Comparison of ENCODE assay signal across 7 cellular contexts in the genomic region with DNA sequence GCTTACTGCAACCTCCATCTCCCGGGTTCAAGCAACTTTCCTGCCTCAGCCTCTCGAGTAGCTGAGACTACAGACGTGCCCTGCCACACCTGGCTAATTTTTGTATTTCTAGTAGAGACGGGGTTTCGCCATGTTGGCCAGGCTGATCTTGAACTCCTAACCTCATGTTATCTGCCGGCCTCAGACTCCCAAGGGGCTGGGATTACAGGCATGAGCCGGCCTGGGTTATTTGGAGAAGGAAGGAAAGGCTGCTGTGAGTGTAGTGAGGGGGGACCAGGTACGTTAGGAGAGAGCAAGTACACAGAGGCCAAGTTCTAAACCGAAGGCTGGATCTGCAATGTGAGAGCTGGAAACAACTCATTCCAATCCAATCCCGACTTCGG. TPM values are rescaled to one million over a fixed set of nuclear protein-coding genes. Genes with fewer than 3 reads are reported as not detected.
DNase-seq lines count a peak whose midpoint lies in the region; ATAC-seq, FAIRE-seq and TF ChIP-seq lines count a peak whose summit lies in the region.
"Had no signal": no experiment of that assay in that cellular context is flagged by ENCODE, and none has a peak within 500 bp of the region (broad histone marks: within the 10 kb centered on the region; RNA-seq: fewer than 3 reads in every experiment).

No MANE protein-coding gene starts in this region.

- DNase-seq in H1 (ENCODE audit: low read depth in 1 of 2, low spot score in 2 of 2) (no peak), psoas muscle (no peak), COLO668 (lab: John Stamatoyannopoulos, UW; ENCODE audit: unreplicated experiment) (no peak), HTR-8/SVneo (ENCODE audit: insufficient read length, low spot score) (no peak)
- DNase-seq: activated CD4-positive, alpha-beta T cell treated with anti-CD3 and anti-CD28 coated beads, Interleukin-2, amount 50 U/mL, for 4 hours had no signal

- H3K79me1 ChIP-seq in H1 (ENCODE audit: low read depth, low read length) = no peaks in the 10 kb centered on the region

- H2BK12ac ChIP-seq in H1 (ENCODE audit: low read depth, low read length) = 0 out of 2 replicates have a peak overlapping the region, but pooled peaks have one; percentile 63

- H3K27ac ChIP-seq in HUES6 (ENCODE audit: low read depth, low read length) (no peak overlapping the region), H1 (ENCODE audit: low read depth, low read length) (no peak overlapping the region), psoas muscle (peak overlapping the region; percentile 80)

- H3K9ac ChIP-seq in HUES6 (ENCODE audit: low read length) = no peak overlapping the region
- no peak overlapping the region; a peak in 1 of 7 replicates for H3K9ac ChIP-seq in H1 (replicated peaks in 1 of 4; ENCODE audit: extremely low read depth in 1 of 4, low read depth in 3 of 4, low read length in 3 of 4)

- FAIRE-seq in H1 (lab: Jason Lieb, UNC) (no peak), HTR-8/SVneo (lab: Jason Lieb, UNC) (no peak)

- no peak for TF ChIP-seq EP300 in H1 (IDR thresholded peaks at IDR 0.05; ENCODE audit: borderline replicate concordance in 1 of 2, low read depth in 2 of 2, low read length in 2 of 2)

- no peak overlapping the region for H2AK5ac ChIP-seq in H1 (ENCODE audit: low read depth, low read length)

- no peak overlapping the region for H3K14ac ChIP-seq in H1 (ENCODE audit: insufficient read length)

- ATAC-seq in psoas muscle = peak in 1 of 4 donors; percentile 30
- no peak for ATAC-seq in GM21390 (IDR thresholded peaks at IDR 0.05; ENCODE audit: unreplicated experiment)

- WGBS in H1 (ENCODE audit: extremely low coverage in 1 of 2, insufficient coverage in 1 of 2, insufficient read length in 1 of 2, insufficient replicate concordance in 2 of 2, low coverage in 1 of 2, low lambda C conversion rate in 2 of 2, missing lambda C conversion rate in 1 of 2), 2 experiments = 80% methylated on average over 11 of the region's 11 CpGs; no CpG with 5 or more reads in 1 of the 2 experiments
- 24 to 35% (median 25%) methylated on average over 11 of the region's 11 CpGs for WGBS in psoas muscle, 3 donors

- no peak overlapping the region for H2BK20ac ChIP-seq in H1 (ENCODE audit: low read length)

- TF ChIP-seq CTCF in H1 (IDR thresholded peaks at IDR 0.05; ENCODE audit: control extremely low read depth in 1 of 3, insufficient read depth in 1 of 3, low read depth in 1 of 3, low read length in 3 of 3) (no peak), psoas muscle (IDR thresholded peaks at IDR 0.05) (no peak)

- no peaks in the 10 kb centered on the region for H4K20me1 ChIP-seq in H1 (replicated peaks in 1 of 2; ENCODE audit: control insufficient read depth in 1 of 2, insufficient read depth in 2 of 2, low read length in 2 of 2)

- intact Hi-C loops in psoas muscle (cut with DNase I) = loop anchor here in 1 of 2 donors (5.0 kb wide), 1 partner anchor 79 kb away; a partner anchor contains a TSS

- H3K4ac ChIP-seq in H1 (replicated peaks; ENCODE audit: insufficient read length, low read depth, low read length) = no peak overlapping the region

- H2BK5ac ChIP-seq in H1 (ENCODE audit: low read depth, low read length) = peak overlapping the region; percentile 78; the same call in 1 of the 2 replicates

- H3K23me2 ChIP-seq in H1 (ENCODE audit: low read depth, low read length) = no peaks in the 10 kb centered on the region

- H4K91ac ChIP-seq in H1 (replicated peaks; ENCODE audit: insufficient read length, low read length) = no peak overlapping the region

- no peak for TF ChIP-seq RAD21 in H1 (IDR thresholded peaks at IDR 0.05 in 1 of 2, conservative IDR thresholded peaks at IDR 0.05 in 1 of 2; ENCODE audit: low read depth in 2 of 2, low read length in 2 of 2)

- H4K5ac ChIP-seq in H1 (ENCODE audit: insufficient read length, low read depth, low read length) = no peak overlapping the region

- H3K4me1 ChIP-seq in HUES6 (ENCODE audit: control insufficient read depth, insufficient read depth, low read length) = peaks cover 12% of the 10 kb centered on the region
- peaks cover 0 to 9% (median 1%) of the 10 kb centered on the region in 4 experiments; a peak in 2 of 7 replicates for H3K4me1 ChIP-seq in H1 (replicated peaks in 1 of 4; ENCODE audit: control insufficient read depth in 3 of 4, insufficient read depth in 4 of 4, low read length in 3 of 4)
- peaks cover 22% of the 10 kb centered on the region for H3K4me1 ChIP-seq in psoas muscle

- H2AFZ ChIP-seq in H1 (ENCODE audit: low read length) = peak overlapping the region; percentile 52

- no peaks in the 10 kb centered on the region for H3K79me2 ChIP-seq in H1 (ENCODE audit: control insufficient read depth in 1 of 2, insufficient read depth in 2 of 2, low read length in 2 of 2)

- H3K9me3 ChIP-seq in HUES6 (ENCODE audit: control insufficient read depth, insufficient read depth, low read depth, low read length) = no peaks in the 10 kb centered on the region
- no peaks in the 10 kb centered on the region for H3K9me3 ChIP-seq in H1 (ENCODE audit: insufficient read depth in 2 of 2, low read depth in 1 of 2, low read length in 1 of 2)
- H3K9me3 ChIP-seq in psoas muscle = no peaks in the 10 kb centered on the region

- no peaks in the 10 kb centered on the region for H3K27me3 ChIP-seq in HUES6 (ENCODE audit: control insufficient read depth, insufficient read depth, low read length)
- no peaks in the 10 kb centered on the region for H3K27me3 ChIP-seq in H1 (replicated peaks in 1 of 4; ENCODE audit: control insufficient read depth in 3 of 4, extremely low read depth in 1 of 4, insufficient read depth in 3 of 4, low read length in 3 of 4)
- H3K27me3 ChIP-seq in psoas muscle (ENCODE audit: insufficient read depth in 3 of 3, low read length in 2 of 3) = no peaks in the 10 kb centered on the region

- peak overlapping the region; percentile 1 to 58; a peak in 3 of 4 replicates for H3K4me2 ChIP-seq in H1 (ENCODE audit: insufficient read depth in 1 of 2, low read depth in 2 of 2, low read length in 2 of 2)

- H3K18ac ChIP-seq in H1 (ENCODE audit: extremely low read depth, low read length) = peak overlapping the region; percentile 72; the same call in 1 of the 2 replicates

- H4K8ac ChIP-seq in H1 (ENCODE audit: extremely low read depth, insufficient read depth, low read length) = peak overlapping the region; percentile 59; the same call in 1 of the 2 replicates

- POLR2A ChIA-PET in H1 (lab: Charles Lee; ENCODE audit: partially characterized antibody) = interaction anchor here (0.6 to 2.8 kb wide), 10 partner anchors 9 to 190 kb away, joined by 3 to 20 read pairs (median 4); a partner anchor contains a TSS

- no peak overlapping the region for H2BK120ac ChIP-seq in H1 (replicated peaks; ENCODE audit: low read depth, low read length)

- H3K36me3 ChIP-seq in HUES6 (ENCODE audit: control insufficient read depth, insufficient read depth, low read length) = no peaks in the 10 kb centered on the region
- no peaks in the 10 kb centered on the region for H3K36me3 ChIP-seq in H1 (ENCODE audit: control insufficient read depth in 2 of 4, insufficient read depth in 4 of 4, low read length in 3 of 4)
- H3K36me3 ChIP-seq in psoas muscle (ENCODE audit: insufficient read depth in 1 of 2, low read depth in 1 of 2) = peaks cover 0 to 13% of the 10 kb centered on the region in 2 donors

- TF ChIP-seq POLR2A in H1 (IDR thresholded peaks at IDR 0.05; ENCODE audit: control extremely low read depth in 1 of 2, low read depth in 2 of 2, low read length in 2 of 2) = no peak

- H3K56ac ChIP-seq in H1 (replicated peaks; ENCODE audit: insufficient read length, low read depth, low read length) = no peak overlapping the region

- H3K4me3 ChIP-seq in HUES6 (ENCODE audit: low read depth, low read length) (peak overlapping the region; percentile 13; the same call in 1 of the 2 replicates), H1 (ENCODE audit: extremely low read depth in 1 of 4, insufficient read depth in 2 of 4, low read depth in 3 of 4, low read length in 4 of 4) (peak overlapping the region in 3 of 4 experiments; percentile 8 to 36 (median 23); a peak in 4 of 8 replicates), psoas muscle (peak overlapping the region; percentile 74)

- H3K23ac ChIP-seq in H1 (ENCODE audit: insufficient read length) = no peak overlapping the region

- CTCF ChIA-PET in H1 (lab: Charles Lee; ENCODE audit: partially characterized antibody) = interaction anchor here (0.6 to 6.1 kb wide), 32 partner anchors 8 to 601 kb away, joined by 3 to 65 read pairs (median 5); a partner anchor contains a TSS

- H2BK15ac ChIP-seq in H1 (ENCODE audit: low read length) = peak overlapping the region; percentile 96

RNA-seq across cellular contexts. Expression of a gene that starts 0.5 kb away (rescaled TPM):
- 1.4 and 2.0 TPM in 2 replicates for total RNA-seq in H1 (2021; fragmentation: NEBNext Ultra II Directional; extraction: Animal tissue kit (Norgen Biotek cat#: 25700))
- polyA plus RNA-seq in H1 (2011; rRNA removed) (3.1 and 4.6 TPM in 2 replicates), psoas muscle (1 to 10 TPM; 2.3 to 8.4 (median 3.4) TPM)
- 2.0 TPM for polyA plus RNA-seq in H1 (2011; cell fraction: cytosol; rRNA removed)
- polyA plus RNA-seq in H1 (2011; cell fraction: nucleus; rRNA removed) = 1.9 TPM
- polyA plus RNA-seq in H1 (2012, experiment 1 of 2) = 1.2 to 2.1 TPM (median 1.8 TPM) in 4 replicates
- polyA plus RNA-seq in H1 (2012, experiment 2 of 2) = 2.2 TPM
- polyA plus RNA-seq in H1 (2013, experiment 1 of 2) = 1.5 TPM
- polyA plus RNA-seq in H1 (2013, experiment 2 of 2) = 1.3 TPM
- polyA minus RNA-seq in H1 (2011; rRNA and poly(A)+ RNA removed) = 1.8 and 2.0 TPM in 2 replicates
- 0.95 TPM for polyA minus RNA-seq in H1 (2011; cell fraction: cytosol; rRNA and poly(A)+ RNA removed)
- 1.4 TPM for polyA minus RNA-seq in H1 (2011; cell fraction: nucleus; rRNA and poly(A)+ RNA removed)
- 1 to 10 TPM; 1.7 to 2.5 (median 2.4) TPM for total RNA-seq in psoas muscle

RNA-seq across cellular contexts. Expression of a gene that starts 17.6 kb away (rescaled TPM):
- total RNA-seq in H1 (2021; fragmentation: NEBNext Ultra II Directional; extraction: Animal tissue kit (Norgen Biotek cat#: 25700)) = 184 and 186 TPM in 2 replicates
- 535 and 640 TPM in 2 replicates for polyA plus RNA-seq in H1 (2011; rRNA removed)
- polyA plus RNA-seq in H1 (2011; cell fraction: cytosol; rRNA removed) = 443 TPM
- polyA plus RNA-seq in H1 (2011; cell fraction: nucleus; rRNA removed) = 284 TPM
- polyA plus RNA-seq in H1 (2012, experiment 1 of 2) = 213 to 322 TPM (median 296 TPM) in 4 replicates
- 334 TPM for polyA plus RNA-seq in H1 (2012, experiment 2 of 2)
- 189 TPM for polyA plus RNA-seq in H1 (2013, experiment 1 of 2)
- 188 TPM for polyA plus RNA-seq in H1 (2013, experiment 2 of 2)
- 77.4 and 96.4 TPM in 2 replicates for polyA minus RNA-seq in H1 (2011; rRNA and poly(A)+ RNA removed)
- 111 TPM for polyA minus RNA-seq in H1 (2011; cell fraction: cytosol; rRNA and poly(A)+ RNA removed)
- 76.0 TPM for polyA minus RNA-seq in H1 (2011; cell fraction: nucleus; rRNA and poly(A)+ RNA removed)
- 100 to 1,000 TPM; 109 to 171 (median 145) TPM for total RNA-seq in psoas muscle
- 100 to 1,000 TPM; 119 to 168 (median 154) TPM for polyA plus RNA-seq in psoas muscle

RNA-seq across cellular contexts. Expression of a gene that starts 24.4 kb away (rescaled TPM):
- total RNA-seq in H1 (2021; fragmentation: NEBNext Ultra II Directional; extraction: Animal tissue kit (Norgen Biotek cat#: 25700)) = not detected in 2 replicates
- polyA plus RNA-seq in H1 (2011; rRNA removed) = not detected in 2 replicates
- not detected for polyA plus RNA-seq in H1 (2011; cell fraction: cytosol; rRNA removed)
- not detected for polyA plus RNA-seq in H1 (2011; cell fraction: nucleus; rRNA removed)
- polyA plus RNA-seq in H1 (2012, experiment 1 of 2) = not detected in 4 replicates
- not detected for polyA plus RNA-seq in H1 (2012, experiment 2 of 2)
- not detected for polyA plus RNA-seq in H1 (2013, experiment 1 of 2)
- not detected for polyA plus RNA-seq in H1 (2013, experiment 2 of 2)
- not detected in 2 replicates for polyA minus RNA-seq in H1 (2011; rRNA and poly(A)+ RNA removed)
- not detected for polyA minus RNA-seq in H1 (2011; cell fraction: cytosol; rRNA and poly(A)+ RNA removed)
- polyA minus RNA-seq in H1 (2011; cell fraction: nucleus; rRNA and poly(A)+ RNA removed) = not detected
- total RNA-seq in psoas muscle = not detected
- polyA plus RNA-seq in psoas muscle = not detected

RNA-seq across cellular contexts. Expression of a gene that starts 30.9 kb away (rescaled TPM):
- total RNA-seq in H1 (2021; fragmentation: NEBNext Ultra II Directional; extraction: Animal tissue kit (Norgen Biotek cat#: 25700)) = 18.3 and 19.6 TPM in 2 replicates
- polyA plus RNA-seq in H1 (2011; rRNA removed) = 13.0 and 20.2 TPM in 2 replicates
- 13.9 TPM for polyA plus RNA-seq in H1 (2011; cell fraction: cytosol; rRNA removed)
- polyA plus RNA-seq in H1 (2011; cell fraction: nucleus; rRNA removed) = 13.3 TPM
- polyA plus RNA-seq in H1 (2012, experiment 1 of 2) = 0.94 to 19.7 TPM (median 15.7 TPM) in 4 replicates
- polyA plus RNA-seq in H1 (2012, experiment 2 of 2) = 17.1 TPM
- 11.2 TPM for polyA plus RNA-seq in H1 (2013, experiment 1 of 2)
- 10.0 TPM for polyA plus RNA-seq in H1 (2013, experiment 2 of 2)
- 5.2 and 10.9 TPM in 2 replicates for polyA minus RNA-seq in H1 (2011; rRNA and poly(A)+ RNA removed)
- polyA minus RNA-seq in H1 (2011; cell fraction: cytosol; rRNA and poly(A)+ RNA removed) = 7.0 TPM
- polyA minus RNA-seq in H1 (2011; cell fraction: nucleus; rRNA and poly(A)+ RNA removed) = 9.8 TPM
- total RNA-seq in psoas muscle = 10 to 100 TPM; 15.6 to 21.7 (median 18.7) TPM
- polyA plus RNA-seq in psoas muscle = 10 to 100 TPM; 26.7 to 66.5 (median 30.3) TPM

RNA-seq across cellular contexts. Expression of a gene that starts 44.7 kb away (rescaled TPM):
- 19.4 and 23.3 TPM in 2 replicates for total RNA-seq in H1 (2021; fragmentation: NEBNext Ultra II Directional; extraction: Animal tissue kit (Norgen Biotek cat#: 25700))
- polyA plus RNA-seq in H1 (2011; rRNA removed) (25.8 and 41.3 TPM in 2 replicates), psoas muscle (10 to 100 TPM; 10.8 to 19.2 (median 12.9) TPM)
- 27.5 TPM for polyA plus RNA-seq in H1 (2011; cell fraction: cytosol; rRNA removed)
- polyA plus RNA-seq in H1 (2011; cell fraction: nucleus; rRNA removed) = 27.6 TPM
- 10.1 to 20.1 TPM (median 18.5 TPM) in 4 replicates for polyA plus RNA-seq in H1 (2012, experiment 1 of 2)
- polyA plus RNA-seq in H1 (2012, experiment 2 of 2) = 13.0 TPM
- 16.0 TPM for polyA plus RNA-seq in H1 (2013, experiment 1 of 2)
- 15.8 TPM for polyA plus RNA-seq in H1 (2013, experiment 2 of 2)
- 3.8 and 5.2 TPM in 2 replicates for polyA minus RNA-seq in H1 (2011; rRNA and poly(A)+ RNA removed)
- polyA minus RNA-seq in H1 (2011; cell fraction: cytosol; rRNA and poly(A)+ RNA removed) = 14.0 TPM
- polyA minus RNA-seq in H1 (2011; cell fraction: nucleus; rRNA and poly(A)+ RNA removed) = 11.7 TPM
- 10 to 100 TPM in 1 of 4 donors, 1 to 10 TPM in 3; 8.4 to 12.3 (median 9.1) TPM for total RNA-seq in psoas muscle

Comparison
In these comparisons a context has a peak if more than half of its experiments do, and no peak if none do; other contexts are left out.
1. H3K4me3 ChIP-seq: peak in every context shown above with its lines; median percentile 74 in psoas muscle; 23 in H1; 13 in HUES6.